In genomic region chr9:36336511-36336910, GRCh38 we compare ENCODE assay signal across 9 cellular contexts.
"Had no signal": no experiment of that assay in that cellular context is flagged by ENCODE, and none has a peak within 500 bp of the region (broad histone marks: within the 10 kb centered on the region; RNA-seq: fewer than 3 reads in every experiment).

No MANE protein-coding gene starts in this region.

- H3K79me2 ChIP-seq: parathyroid adenoma had no signal

- ATAC-seq: gastrocnemius medialis, left ventricle myocardium superior had no signal

- DNase-seq: activated CD4-positive, CD25-positive, alpha-beta regulatory T cell; activated T-cell treated with anti-CD3 and anti-CD28 coated beads, Interleukin-2, amount 50 U/mL, for 48 hours; gastrocnemius medialis; kidney; left ventricle myocardium superior; thyroid gland had no signal

- H3K27ac ChIP-seq: esophagus muscularis mucosa, gastrocnemius medialis, parathyroid adenoma, thyroid gland had no signal

- H3K27me3 ChIP-seq: esophagus muscularis mucosa, gastrocnemius medialis, thyroid gland had no signal

- H3K4me3 ChIP-seq: esophagus muscularis mucosa, gastrocnemius medialis, skin epidermis, thyroid gland had no signal

- H2AFZ ChIP-seq: parathyroid adenoma had no signal

- H3K4me1 ChIP-seq: parathyroid adenoma had no signal

- H3K9me3 ChIP-seq: esophagus muscularis mucosa, gastrocnemius medialis, thyroid gland had no signal

- H3K9ac ChIP-seq: parathyroid adenoma had no signal
